Comparison of ENCODE assay signal across 8 cellular contexts in the genomic region with DNA sequence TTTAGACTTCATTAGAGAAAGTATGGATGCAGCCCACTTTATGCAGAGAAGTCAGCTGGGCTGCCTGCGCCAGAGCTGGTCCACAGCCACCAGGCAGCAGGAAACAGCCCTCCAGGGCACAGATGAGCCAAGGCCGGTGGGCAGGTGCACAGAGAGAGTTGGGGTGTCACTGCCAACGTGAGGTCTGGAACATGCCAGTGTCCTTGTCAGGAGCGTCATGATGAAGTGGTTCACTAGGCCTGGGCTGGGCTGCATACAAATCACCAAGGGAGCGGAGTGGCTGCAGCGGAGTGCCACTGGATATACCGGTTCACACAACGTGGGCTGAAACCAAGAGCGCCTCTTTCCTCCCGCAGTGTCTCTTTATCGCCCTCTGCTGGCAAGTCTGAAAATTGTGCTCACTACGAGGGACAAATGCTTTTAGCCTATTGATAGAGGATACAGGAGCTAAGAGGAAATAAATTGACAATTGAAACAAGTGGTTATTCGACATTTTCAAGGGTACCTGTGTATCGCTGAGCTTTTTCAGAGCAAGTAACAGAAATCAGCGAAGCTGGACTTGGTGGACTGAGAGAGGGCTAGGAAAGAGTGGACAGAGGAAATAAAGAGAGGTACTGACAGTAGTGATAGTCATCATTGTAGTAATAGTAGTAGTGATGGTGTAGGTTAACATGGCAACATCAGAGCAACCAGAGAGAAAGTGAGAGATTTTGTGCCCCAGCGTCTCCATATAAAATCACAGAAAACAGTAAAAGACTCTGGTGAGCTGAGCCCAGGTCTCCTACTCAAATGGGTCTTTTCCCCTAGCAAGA. TPM values are rescaled to one million over a fixed set of nuclear protein-coding genes. Genes with fewer than 3 reads are reported as not detected.
DNase-seq lines count a peak whose midpoint lies in the region; ATAC-seq and TF ChIP-seq lines count a peak whose summit lies in the region.

No MANE protein-coding gene starts in this region.

- no peaks in the 10 kb centered on the region for H3K36me3 ChIP-seq in right atrium auricular region

- TF ChIP-seq CTCF in GM12873 (IDR thresholded peaks at IDR 0.05; ENCODE audit: insufficient read depth, low read depth, low read length, missing control alignments) (peak; percentile 96), right atrium auricular region (IDR thresholded peaks at IDR 0.05) (peak; percentile 90 to 98)

- H3K27ac ChIP-seq in right atrium auricular region = no peak overlapping the region

- ATAC-seq in HG02870 (IDR thresholded peaks at IDR 0.05; ENCODE audit: unreplicated experiment) (peak; percentile 82), sciatic nerve (peak; percentile 90), HG02571 (IDR thresholded peaks at IDR 0.05; ENCODE audit: unreplicated experiment) (no peak)

- intact Hi-C loops in sciatic nerve (cut with DNase I) = no loop called here

- peaks cover 0 to 4% of the 10 kb centered on the region in 2 donors for H3K4me1 ChIP-seq in right atrium auricular region

- H3K27me3 ChIP-seq in right atrium auricular region = no peaks in the 10 kb centered on the region

- DNase-seq in NCI-H1930 (lab: John Stamatoyannopoulos, UW) = peak; percentile 71 to 79
- DNase-seq in T-helper 2 cell = peak; percentile 37 to 86 (median 68)
- peak in 57 of 58 donors; percentile 8 to 86 (median 61) for DNase-seq in anterior cingulate cortex (lab: John Stamatoyannopoulos, UW)
- DNase-seq in right atrium auricular region (ENCODE audit: low spot score) = peak; percentile 90
- DNase-seq in sciatic nerve (ENCODE audit: low spot score) = peak; percentile 91

- no peaks in the 10 kb centered on the region for H3K9me3 ChIP-seq in right atrium auricular region

- H3K4me3 ChIP-seq in right atrium auricular region = no peak overlapping the region

RNA-seq across cellular contexts. Expression of a gene that starts 52.0 kb away (rescaled TPM):
- 10 to 100 TPM; 13.0 to 20.7 TPM for total RNA-seq in right atrium auricular region
- total RNA-seq in sciatic nerve = 71.7 TPM

RNA-seq across cellular contexts. Expression of a gene that starts 52.8 kb away (rescaled TPM):
- 10 to 100 TPM; 16.4 to 27.0 TPM for total RNA-seq in right atrium auricular region
- 13.9 TPM for total RNA-seq in sciatic nerve

RNA-seq across cellular contexts. Expression of a gene that starts 53.3 kb away (rescaled TPM):
- total RNA-seq in right atrium auricular region = 10 to 100 TPM; 52.0 to 60.2 TPM
- total RNA-seq in sciatic nerve = 81.9 TPM
